In the genomic region with DNA sequence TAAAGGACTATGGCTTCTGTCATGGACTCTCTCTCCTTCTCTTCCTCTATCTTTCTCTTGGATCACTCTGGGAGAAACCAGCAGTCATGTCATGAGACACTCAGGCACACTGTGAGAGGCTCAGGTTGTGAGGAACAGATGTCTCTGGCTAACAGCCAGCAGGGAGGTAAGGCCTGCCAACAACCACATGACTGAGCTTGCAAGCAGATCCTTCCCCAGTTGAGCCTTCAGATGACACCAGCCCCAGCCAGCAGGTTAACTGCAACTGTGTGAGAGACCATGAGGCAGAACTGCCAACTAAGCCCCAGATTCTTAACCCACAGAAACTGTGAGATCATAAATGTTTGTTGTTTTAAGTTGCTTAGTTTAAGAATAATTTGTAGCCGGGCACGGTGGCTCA, we compare ENCODE assay signal across 14 cellular contexts.
DNase-seq lines count a peak whose midpoint lies in the region; FAIRE-seq and TF ChIP-seq lines count a peak whose summit lies in the region.
"Had no signal": no experiment of that assay in that cellular context is flagged by ENCODE, and none has a peak within 500 bp of the region (broad histone marks: within the 10 kb centered on the region; RNA-seq: fewer than 3 reads in every experiment).

No MANE protein-coding gene starts in this region.

- H3K4me3 ChIP-seq in fibroblast of lung (replicated peaks in 1 of 4; ENCODE audit: control extremely low read depth in 1 of 4, insufficient read depth in 1 of 4, low read depth in 3 of 4, low read length in 4 of 4) (no peak overlapping the region), prostate gland (no peak overlapping the region)
- H3K4me3 ChIP-seq: transverse colon had no signal

- peak; percentile 15 for DNase-seq in DMS53 (lab: John Stamatoyannopoulos, UW)
- DNase-seq in DMS53 treated with DMSO at 0.1 percent for 48 hours (lab: John Stamatoyannopoulos, UW; ENCODE audit: unreplicated experiment) = no peak
- peak; percentile 80 for DNase-seq in HT-29 (ENCODE audit: low spot score)
- no peak for DNase-seq in RWPE1 (ENCODE audit: low spot score)
- DNase-seq in fibroblast of lung (ENCODE audit: low read depth in 2 of 2) = peak; percentile 47 to 55
- DNase-seq in prostate gland (ENCODE audit: low spot score) = no peak
- no peak for DNase-seq in cortex of kidney (lab: John Stamatoyannopoulos, UW)
- DNase-seq in GM12891 (ENCODE audit: insufficient read length, low spot score) = no peak
- DNase-seq: activated effector memory CD4-positive, alpha-beta T cell treated with Interleukin-2 at 50 U/mL for 16 hours; CD4-positive, alpha-beta T cell; central memory CD4-positive, alpha-beta T cell; mesendoderm; transverse colon had no signal

- no peak overlapping the region for H2AFZ ChIP-seq in fibroblast of lung (ENCODE audit: low read length)

- no peak overlapping the region for H3K4me2 ChIP-seq in fibroblast of lung (ENCODE audit: extremely low read depth, insufficient read depth, low read length)

- intact Hi-C loops in prostate gland (cut with DNase I) = no loop called here

- no peak for FAIRE-seq in GM12891 (lab: Jason Lieb, UNC)

- H3K4me1 ChIP-seq in fibroblast of lung (ENCODE audit: control insufficient read depth, extremely low read depth, insufficient read depth, low read length) = peaks cover 4% of the 10 kb centered on the region
- H3K4me1 ChIP-seq in prostate gland (replicated peaks) = no peaks in the 10 kb centered on the region

- H3K9ac ChIP-seq in fibroblast of lung (ENCODE audit: insufficient read depth, low read length) = no peak overlapping the region

- H4K20me1 ChIP-seq in fibroblast of lung (ENCODE audit: control insufficient read depth, extremely low read depth, insufficient read depth, low read length) = no peaks in the 10 kb centered on the region

- TF ChIP-seq POLR2A in prostate gland (IDR thresholded peaks at IDR 0.05) (no peak), GM12891 (IDR thresholded peaks at IDR 0.05; ENCODE audit: low read depth, low read length) (no peak)

- H3K9me3 ChIP-seq in fibroblast of lung (ENCODE audit: control insufficient read depth, insufficient read depth, low read depth, low read length) = peaks cover 2% of the 10 kb centered on the region
- no peaks in the 10 kb centered on the region for H3K9me3 ChIP-seq in prostate gland
- H3K9me3 ChIP-seq: transverse colon had no signal

- WGBS in prostate gland = 77% methylated on average over 2 of the region's 2 CpGs

- CTCF ChIA-PET in RWPE1 (lab: Yijun Ruan, JAX) = no interaction called here

- POLR2A ChIA-PET in RWPE1 (lab: Yijun Ruan, JAX; ENCODE audit: low non-redundant PET) = no interaction called here

- H3K36me3 ChIP-seq in fibroblast of lung (ENCODE audit: control insufficient read depth, insufficient read depth, low read length) (no peaks in the 10 kb centered on the region), prostate gland (no peaks in the 10 kb centered on the region)
- H3K36me3 ChIP-seq: transverse colon had no signal

- H3K27me3 ChIP-seq in fibroblast of lung (ENCODE audit: control insufficient read depth, insufficient read depth, low read length) (no peaks in the 10 kb centered on the region), prostate gland (replicated peaks; ENCODE audit: insufficient read depth) (no peaks in the 10 kb centered on the region)
- H3K27me3 ChIP-seq: transverse colon had no signal

- H3K79me2 ChIP-seq in fibroblast of lung (ENCODE audit: control insufficient read depth, insufficient read depth, low read length) = no peaks in the 10 kb centered on the region

- TF ChIP-seq CTCF in RWPE1 (conservative IDR thresholded peaks at IDR 0.05; ENCODE audit: low read depth) (no peak), fibroblast of lung (conservative IDR thresholded peaks at IDR 0.05 in 1 of 2, IDR thresholded peaks at IDR 0.05 in 1 of 2; ENCODE audit: low read depth in 1 of 2, low read length in 2 of 2) (no peak), prostate gland (IDR thresholded peaks at IDR 0.05) (no peak)

- H3K27ac ChIP-seq in RWPE1 (peak overlapping the region; percentile 41), fibroblast of lung (ENCODE audit: insufficient read depth, low read length) (no peak overlapping the region), prostate gland (peak overlapping the region in 1 of 2 donors; percentile 64)
- H3K27ac ChIP-seq: 22Rv1 had no signal

TF ChIP-seq in GM12891, 5 proteins besides CTCF, POLR2A, EP300 and RAD21:
- TF ChIP-seq POLR2AphosphoS5 (IDR thresholded peaks at IDR 0.05; ENCODE audit: low read depth, low read length) (no peak), TAF1 (IDR thresholded peaks at IDR 0.05; ENCODE audit: low read depth, low read length) (no peak), SPI1 (IDR thresholded peaks at IDR 0.05; ENCODE audit: low read depth, low read length) (no peak), POU2F2 (IDR thresholded peaks at IDR 0.05; ENCODE audit: low read depth, low read length) (no peak), PAX5 (IDR thresholded peaks at IDR 0.05; ENCODE audit: insufficient read depth, low read length, severe bottlenecking) (no peak)

Comparison
In these comparisons a context has a peak if more than half of its experiments do, and no peak if none do; other contexts are left out.
1. DNase-seq: peak in DMS53 (single experiment), HT-29 (single experiment) and fibroblast of lung (2 of 2); none in DMS53 treated with DMSO at 0.1 percent for 48 hours (single experiment), RWPE1 (single experiment), prostate gland (single experiment), cortex of kidney (single experiment) and GM12891 (single experiment).